26 cellular contexts compared by ENCODE assay signal in genomic region chr1:177346960-177347359, GRCh38.
"Had no signal": no experiment of that assay in that cellular context is flagged by ENCODE, and none has a peak within 500 bp of the region (broad histone marks: within the 10 kb centered on the region; RNA-seq: fewer than 3 reads in every experiment).

No MANE protein-coding gene starts in this region.

- H3K4me1 ChIP-seq: gastrocnemius medialis, tibial nerve, uterus had no signal

- H3K9me3 ChIP-seq: gastrocnemius medialis, lower lobe of right lung, sigmoid colon, tibial nerve, uterus had no signal

- DNase-seq: activated CD4-positive, alpha-beta T cell treated with anti-CD3 and anti-CD28 coated beads for 4 hours; activated CD4-positive, alpha-beta T cell treated with anti-CD3 and anti-CD28 coated beads, Interleukin-2, amount 50 U/mL, for 4 hours; activated naive CD4-positive, alpha-beta T cell; activated T-cell treated with anti-CD3 and anti-CD28 coated beads for 4 hours; activated T-cell treated with anti-CD3 and anti-CD28 coated beads, Interleukin-2, amount 50 U/mL, for 72 hours; anterior cingulate cortex; cerebellar nuclear complex; dorsolateral prefrontal cortex; effector memory CD8-positive, alpha-beta T cell; erythroblast; gastrocnemius medialis; glutamatergic neuron; left cardiac atrium; lower lobe of right lung; mesendoderm; sigmoid colon; stimulated activated CD4-positive, alpha-beta T cell treated with anti-CD3 and anti-CD28 coated beads, Interleukin-1b, Interleukin-23, amount 100 ng/mL, for 48 hours; stimulated activated CD4-positive, alpha-beta T cell treated with anti-CD3 and anti-CD28 coated beads, Interleukin-4, amount 100 ng/mL, for 4 hours; stimulated activated CD8-positive, alpha-beta memory T cell treated with anti-CD3 and anti-CD28 coated beads, Interleukin-4, amount 100 ng/mL, for 48 hours; stimulated activated naive B cell treated with anti-CD40 and anti-IgM and Interleukin-4, amounts not matched to agents 10 μg/mL and 1 μg/mL and 100 μg/mL, for 72 hours; uterus had no signal

- ATAC-seq: activated naive CD4-positive, alpha-beta T cell treated with anti-CD3 and anti-CD28 coated beads, Interleukin-2, amount 50 U/mL, for 72 hours; activated T-cell treated with anti-CD3 and anti-CD28 coated beads, Interleukin-2, amount 50 U/mL, for 72 hours; effector memory CD8-positive, alpha-beta T cell; gastrocnemius medialis; left cardiac atrium; lower lobe of right lung; stimulated activated naive B cell treated with anti-CD40 and anti-IgM and Interleukin-4, amounts not matched to agents 10 μg/mL and 1 μg/mL and 100 μg/mL, for 72 hours had no signal

- H3K27ac ChIP-seq: cardiac muscle cell, coronary artery, dorsolateral prefrontal cortex, gastrocnemius medialis, lower lobe of right lung, sigmoid colon, tibial nerve, uterus had no signal

- H3K27me3 ChIP-seq: cardiac muscle cell, dorsolateral prefrontal cortex, gastrocnemius medialis, tibial nerve, uterus had no signal

- H3K36me3 ChIP-seq: cardiac muscle cell, gastrocnemius medialis, lower lobe of right lung, sigmoid colon, tibial nerve, uterus had no signal

- H3K4me2 ChIP-seq: smooth muscle cell had no signal

- H3K4me3 ChIP-seq: cardiac muscle cell, coronary artery, dorsolateral prefrontal cortex, gastrocnemius medialis, lower lobe of right lung, sigmoid colon, smooth muscle cell, tibial nerve, uterus had no signal
